In genomic region chr13:51625555-51626345, GRCh38 we compare ENCODE assay signal across 16 cellular contexts. TPM values are rescaled to one million over a fixed set of nuclear protein-coding genes. Genes with fewer than 3 reads are reported as not detected.
DNase-seq lines count a peak whose midpoint lies in the region; FAIRE-seq and TF ChIP-seq lines count a peak whose summit lies in the region.
"Had no signal": no experiment of that assay in that cellular context is flagged by ENCODE, and none has a peak within 500 bp of the region (broad histone marks: within the 10 kb centered on the region; RNA-seq: fewer than 3 reads in every experiment).

No MANE protein-coding gene starts in this region.

- H3K4me2 ChIP-seq in astrocyte (ENCODE audit: low read length) = no peak overlapping the region

- H3K36me3 ChIP-seq in astrocyte (ENCODE audit: insufficient read depth, low read length) (no peaks in the 10 kb centered on the region), esophagus muscularis mucosa (no peaks in the 10 kb centered on the region)
- H3K36me3 ChIP-seq: HAP-1 had no signal

- H3K27me3 ChIP-seq in astrocyte (ENCODE audit: insufficient read depth, low read length) (no peaks in the 10 kb centered on the region), esophagus muscularis mucosa (no peaks in the 10 kb centered on the region)

- H3K79me2 ChIP-seq in astrocyte (ENCODE audit: insufficient read depth, low read length) = peaks cover 56% of the 10 kb centered on the region

- TF ChIP-seq EP300 in esophagus muscularis mucosa (IDR thresholded peaks at IDR 0.05) = no peak

- H3K4me3 ChIP-seq in astrocyte (ENCODE audit: insufficient read depth, low read depth, low read length) = no peak overlapping the region
- no peak overlapping the region for H3K4me3 ChIP-seq in esophagus muscularis mucosa
- H3K4me3 ChIP-seq: HAP-1, mucosa of descending colon had no signal

- no peak overlapping the region for H2AFZ ChIP-seq in astrocyte (ENCODE audit: low read depth, low read length)

- intact Hi-C loops in esophagus muscularis mucosa (cut with DNase I) = no loop called here

- H3K4me3 Mint-ChIP-seq in IgD-negative memory B cell (peak overlapping the region in 1 of 4 donors; percentile 38), astrocyte (ENCODE audit: unreplicated experiment) (peak overlapping the region; percentile 2), glutamatergic neuron (ENCODE audit: unreplicated experiment) (no peak overlapping the region), osteocyte (ENCODE audit: unreplicated experiment) (no peak overlapping the region)
- H3K4me3 Mint-ChIP-seq: CD4-positive, CD25-positive, alpha-beta regulatory T cell; stimulated activated naive CD8-positive, alpha-beta T cell treated with anti-CD3 and anti-CD28 coated beads, Interleukin-15, Interleukin-2, amounts not matched to agents 100 ng/mL and 50 ng/mL, for 24 hours had no signal

- DNase-seq in astrocyte (ENCODE audit: low read depth) (no peak), glutamatergic neuron (no peak), osteocyte (ENCODE audit: extremely low spot score, unreplicated experiment) (no peak), NCI-H1105 (lab: John Stamatoyannopoulos, UW) (no peak), esophagus muscularis mucosa (ENCODE audit: extremely low spot score) (no peak), amniotic stem cell (lab: John Stamatoyannopoulos, UW) (no peak)
- DNase-seq in activated CD4-positive, CD25-positive, alpha-beta regulatory T cell (lab: John Stamatoyannopoulos, UW) = no peak
- DNase-seq: activated CD8-positive, alpha-beta memory T cell treated with anti-CD3 and anti-CD28 coated beads, Interleukin-2, amount 50 U/mL, for 4 hours; CD4-positive, CD25-positive, alpha-beta regulatory T cell; cerebellar nuclear complex; mucosa of descending colon; NCI-H748 treated with DMSO at 0.1 percent for 48 hours; stimulated activated CD4-positive, alpha-beta T cell treated with anti-CD3 and anti-CD28 coated beads, Interleukin-15, amount 100 ng/mL, for 24 hours had no signal

- H3K36me3 Mint-ChIP-seq in IgD-negative memory B cell = peaks cover 11% of the 10 kb centered on the region
- H3K36me3 Mint-ChIP-seq in astrocyte (ENCODE audit: low read depth, unreplicated experiment) = no peaks in the 10 kb centered on the region
- H3K36me3 Mint-ChIP-seq in glutamatergic neuron (ENCODE audit: unreplicated experiment) = no peaks in the 10 kb centered on the region
- no peaks in the 10 kb centered on the region for H3K36me3 Mint-ChIP-seq in osteocyte (ENCODE audit: unreplicated experiment)

- no peaks in the 10 kb centered on the region for H3K9me3 Mint-ChIP-seq in IgD-negative memory B cell
- no peaks in the 10 kb centered on the region for H3K9me3 Mint-ChIP-seq in astrocyte (ENCODE audit: unreplicated experiment)
- peaks cover 10% of the 10 kb centered on the region for H3K9me3 Mint-ChIP-seq in glutamatergic neuron (ENCODE audit: unreplicated experiment)
- H3K9me3 Mint-ChIP-seq in osteocyte (ENCODE audit: unreplicated experiment) = no peaks in the 10 kb centered on the region
- H3K9me3 Mint-ChIP-seq: CD4-positive, CD25-positive, alpha-beta regulatory T cell; stimulated activated naive CD8-positive, alpha-beta T cell treated with anti-CD3 and anti-CD28 coated beads, Interleukin-15, Interleukin-2, amounts not matched to agents 100 ng/mL and 50 ng/mL, for 24 hours had no signal

- H3K9me3 ChIP-seq in astrocyte (ENCODE audit: insufficient read depth, low read depth, low read length) = no peaks in the 10 kb centered on the region
- no peaks in the 10 kb centered on the region for H3K9me3 ChIP-seq in esophagus muscularis mucosa
- H3K9me3 ChIP-seq: HAP-1, mucosa of descending colon had no signal

- no peak overlapping the region for H3K27ac ChIP-seq in astrocyte (ENCODE audit: low read depth, low read length)
- no peak overlapping the region for H3K27ac ChIP-seq in esophagus muscularis mucosa (replicated peaks in 1 of 4)

- no peak for TF ChIP-seq POLR2A in esophagus muscularis mucosa (IDR thresholded peaks at IDR 0.05; ENCODE audit: low read depth)

- no peak for FAIRE-seq in astrocyte (lab: Jason Lieb, UNC)

- WGBS in esophagus muscularis mucosa = 56% methylated on average over 7 of the region's 7 CpGs

- H3K27ac Mint-ChIP-seq in IgD-negative memory B cell (peak overlapping the region in 2 of 3 donors; percentile 39 to 64), astrocyte (ENCODE audit: unreplicated experiment) (no peak overlapping the region), glutamatergic neuron (ENCODE audit: unreplicated experiment) (peak overlapping the region; percentile 28), osteocyte (ENCODE audit: unreplicated experiment) (peak overlapping the region; percentile 82)

- H3K4me1 Mint-ChIP-seq in IgD-negative memory B cell (peaks cover 25 to 36% (median 27%) of the 10 kb centered on the region in 3 donors), astrocyte (ENCODE audit: low read depth, unreplicated experiment) (peaks cover 56% of the 10 kb centered on the region), glutamatergic neuron (ENCODE audit: low read depth, unreplicated experiment) (peaks cover 39% of the 10 kb centered on the region), osteocyte (ENCODE audit: unreplicated experiment) (peaks cover 85% of the 10 kb centered on the region)

- no peak for TF ChIP-seq CTCF in astrocyte (IDR thresholded peaks at IDR 0.05; ENCODE audit: insufficient read depth, low read depth, low read length)
- TF ChIP-seq CTCF in glutamatergic neuron (IDR thresholded peaks at IDR 0.05; ENCODE audit: partially characterized antibody, unreplicated experiment) = no peak
- TF ChIP-seq CTCF in osteocyte (IDR thresholded peaks at IDR 0.05) = no peak
- no peak for TF ChIP-seq CTCF in esophagus muscularis mucosa (IDR thresholded peaks at IDR 0.05)

- no peak overlapping the region for H3K9ac ChIP-seq in astrocyte (ENCODE audit: low read length)

- H3K27me3 Mint-ChIP-seq in IgD-negative memory B cell = no peaks in the 10 kb centered on the region
- no peaks in the 10 kb centered on the region for H3K27me3 Mint-ChIP-seq in astrocyte (ENCODE audit: low read depth, unreplicated experiment)
- peaks cover 5% of the 10 kb centered on the region for H3K27me3 Mint-ChIP-seq in glutamatergic neuron (ENCODE audit: unreplicated experiment)
- H3K27me3 Mint-ChIP-seq in osteocyte (ENCODE audit: unreplicated experiment) = no peaks in the 10 kb centered on the region
- H3K27me3 Mint-ChIP-seq: CD4-positive, CD25-positive, alpha-beta regulatory T cell; stimulated activated naive CD8-positive, alpha-beta T cell treated with anti-CD3 and anti-CD28 coated beads, Interleukin-15, Interleukin-2, amounts not matched to agents 100 ng/mL and 50 ng/mL, for 24 hours had no signal

- no peaks in the 10 kb centered on the region for H3K4me1 ChIP-seq in astrocyte (ENCODE audit: insufficient read depth, low read length)
- peaks cover 18 to 40% (median 21%) of the 10 kb centered on the region in 4 donors for H3K4me1 ChIP-seq in esophagus muscularis mucosa
- H3K4me1 ChIP-seq: HAP-1 had no signal

- H4K20me1 ChIP-seq in astrocyte (ENCODE audit: insufficient read depth, low read length) = peaks cover 15% of the 10 kb centered on the region

RNA-seq across cellular contexts. Expression of gene WDFY2, which starts 41.5 kb away (rescaled TPM):
- 6.0 TPM for polyA plus RNA-seq in IgD-negative memory B cell
- total RNA-seq in astrocyte = 16.2 and 16.3 TPM in 2 replicates
- 43.0 TPM for total RNA-seq in glutamatergic neuron (ENCODE audit: unreplicated experiment)
- total RNA-seq in osteocyte = 18.6 and 20.7 TPM in 2 replicates
- 1 to 10 TPM; 4.7 to 8.7 (median 5.7) TPM for total RNA-seq in esophagus muscularis mucosa
